ENCODE assay signal across 19 cellular contexts in genomic region chr3:53489401-53490130, GRCh38. TPM values are rescaled to one million over a fixed set of nuclear protein-coding genes. Genes with fewer than 3 reads are reported as not detected.
DNase-seq lines count a peak whose midpoint lies in the region; ATAC-seq and TF ChIP-seq lines count a peak whose summit lies in the region.
"Had no signal": no experiment of that assay in that cellular context is flagged by ENCODE, and none has a peak within 500 bp of the region (broad histone marks: within the 10 kb centered on the region; RNA-seq: fewer than 3 reads in every experiment).

No MANE protein-coding gene starts in this region.

- no peaks in the 10 kb centered on the region for H3K79me2 ChIP-seq in GM23338 (replicated peaks; ENCODE audit: insufficient read depth)

- H4K20me1 ChIP-seq in GM23338 (replicated peaks; ENCODE audit: insufficient read depth), result no peaks in the 10 kb centered on the region

- no peak overlapping the region for H3K4me2 ChIP-seq in GM23338

- H3K4me1 ChIP-seq in cardiac muscle cell (ENCODE audit: low read depth) (peaks cover 20% of the 10 kb centered on the region), right cardiac atrium (ENCODE audit: control insufficient read depth, insufficient read depth, low read length) (peaks cover 2% of the 10 kb centered on the region), GM23338 (ENCODE audit: insufficient read depth) (peaks cover 10% of the 10 kb centered on the region; the same call in 1 of the 2 replicates)
- H3K4me1 ChIP-seq: SJCRH30 had no signal

- intact Hi-C loops in right cardiac atrium (cut with DNase I), result no loop called here

- H3F3A ChIP-seq in GM23338 (replicated peaks; ENCODE audit: low read depth), result no peaks in the 10 kb centered on the region

- H3K27ac ChIP-seq in cardiac muscle cell, result peak overlapping the region; percentile 69
- H3K27ac ChIP-seq in right cardiac atrium (ENCODE audit: low read length), result no peak overlapping the region
- H3K27ac ChIP-seq in VCaP, result peak overlapping the region; percentile 51
- H3K27ac ChIP-seq in GM23338 (ENCODE audit: low read depth), result no peak overlapping the region
- H3K27ac ChIP-seq: SJCRH30 had no signal

- H3K27ac Mint-ChIP-seq in nephron (peak overlapping the region; percentile 9 to 57 (median 44)), GM23338 (no peak overlapping the region)
- H3K27ac Mint-ChIP-seq: B cell, CD14-positive monocyte, T-cell had no signal

- no peaks in the 10 kb centered on the region for H3K9me3 ChIP-seq in cardiac muscle cell (ENCODE audit: low read depth)
- H3K9me3 ChIP-seq in right cardiac atrium (ENCODE audit: control insufficient read depth, low read length), result no peaks in the 10 kb centered on the region
- H3K9me3 ChIP-seq: SJCRH30 had no signal

- H3K27me3 ChIP-seq in cardiac muscle cell, result no peaks in the 10 kb centered on the region
- no peaks in the 10 kb centered on the region for H3K27me3 ChIP-seq in right cardiac atrium (ENCODE audit: control insufficient read depth, insufficient read depth)
- H3K27me3 ChIP-seq in GM23338 (ENCODE audit: insufficient read depth), result peaks cover 33% of the 10 kb centered on the region
- H3K27me3 ChIP-seq: SJCRH30 had no signal

- DNase-seq in cardiac muscle cell (ENCODE audit: low read depth in 1 of 2, low spot score in 1 of 2) (no peak), right cardiac atrium (no peak), DMS 273 (lab: John Stamatoyannopoulos, UW; ENCODE audit: unreplicated experiment) (no peak), GM23338 (ENCODE audit: low spot score) (no peak), NCI-H2029 treated with DMSO at 0.1 percent for 48 hours (lab: John Stamatoyannopoulos, UW) (no peak)
- DNase-seq: DMS 273 treated with DMSO at 0.1 percent for 48 hours, DMS79 treated with DMSO at 0.1 percent for 48 hours, H7, IMR-90, MV-4-11, NCI-H1105 treated with DMSO at 0.1 percent for 48 hours, NCI-H187 treated with DMSO at 0.1 percent for 48 hours, NCI-H524 treated with DMSO at 0.1 percent for 48 hours, SJCRH30, T-cell had no signal

- H3K9me2 ChIP-seq in GM23338 (ENCODE audit: insufficient read depth), result peaks cover 6% of the 10 kb centered on the region; the same call in 1 of the 2 replicates

- ATAC-seq in right cardiac atrium (no peak), GM23338 (no peak)
- ATAC-seq: T-cell had no signal

- TF ChIP-seq CTCF in cardiac muscle cell (IDR thresholded peaks at IDR 0.05; ENCODE audit: low read depth, low read length) (no peak), VCaP (conservative IDR thresholded peaks at IDR 0.05) (no peak), nephron (IDR thresholded peaks at IDR 0.05; ENCODE audit: unreplicated experiment in 3 of 3) (no peak), GM23338 (conservative IDR thresholded peaks at IDR 0.05; ENCODE audit: low read depth in 2 of 2) (no peak)

- peaks cover 28% of the 10 kb centered on the region for H3K27me3 Mint-ChIP-seq in nephron (ENCODE audit: low read depth)
- peaks cover 19% of the 10 kb centered on the region for H3K27me3 Mint-ChIP-seq in GM23338 (ENCODE audit: insufficient read depth, low read depth, poor library complexity)

- H3K4me3 ChIP-seq in cardiac muscle cell (no peak overlapping the region), right cardiac atrium (ENCODE audit: low read length) (no peak overlapping the region), GM23338 (no peak overlapping the region)
- H3K4me3 ChIP-seq: SJCRH30 had no signal

- no peak overlapping the region for H2AFZ ChIP-seq in GM23338

- H3K36me3 Mint-ChIP-seq in nephron (ENCODE audit: low read depth) (no peaks in the 10 kb centered on the region), GM23338 (ENCODE audit: low read depth) (no peaks in the 10 kb centered on the region)
- H3K36me3 Mint-ChIP-seq: CD14-positive monocyte, T-cell had no signal

- no peaks in the 10 kb centered on the region for H3K9me3 Mint-ChIP-seq in nephron
- H3K9me3 Mint-ChIP-seq in GM23338, result no peaks in the 10 kb centered on the region
- H3K9me3 Mint-ChIP-seq: T-cell had no signal

- H3K4me3 Mint-ChIP-seq in nephron, result no peak overlapping the region
- no peak overlapping the region for H3K4me3 Mint-ChIP-seq in GM23338
- H3K4me3 Mint-ChIP-seq: B cell, T-cell had no signal

- 71% methylated on average over 4 of the region's 4 CpGs for WGBS in right cardiac atrium

- H3K4me1 Mint-ChIP-seq in nephron (peaks cover 33% of the 10 kb centered on the region), GM23338 (peaks cover 12% of the 10 kb centered on the region; the same call in 2 of the 3 replicates)

- no peaks in the 10 kb centered on the region for H3K36me3 ChIP-seq in cardiac muscle cell
- H3K36me3 ChIP-seq in GM23338 (ENCODE audit: insufficient read depth), result no peaks in the 10 kb centered on the region
- H3K36me3 ChIP-seq: SJCRH30 had no signal

TF ChIP-seq in GM23338, 12 proteins besides CTCF, POLR2A, EP300 and RAD21 (continues in another document):
- no peak for TF ChIP-seq EZH2phosphoT487 (IDR thresholded peaks at IDR 0.05; ENCODE audit: unreplicated experiment)
- TF ChIP-seq, protein P1, sequence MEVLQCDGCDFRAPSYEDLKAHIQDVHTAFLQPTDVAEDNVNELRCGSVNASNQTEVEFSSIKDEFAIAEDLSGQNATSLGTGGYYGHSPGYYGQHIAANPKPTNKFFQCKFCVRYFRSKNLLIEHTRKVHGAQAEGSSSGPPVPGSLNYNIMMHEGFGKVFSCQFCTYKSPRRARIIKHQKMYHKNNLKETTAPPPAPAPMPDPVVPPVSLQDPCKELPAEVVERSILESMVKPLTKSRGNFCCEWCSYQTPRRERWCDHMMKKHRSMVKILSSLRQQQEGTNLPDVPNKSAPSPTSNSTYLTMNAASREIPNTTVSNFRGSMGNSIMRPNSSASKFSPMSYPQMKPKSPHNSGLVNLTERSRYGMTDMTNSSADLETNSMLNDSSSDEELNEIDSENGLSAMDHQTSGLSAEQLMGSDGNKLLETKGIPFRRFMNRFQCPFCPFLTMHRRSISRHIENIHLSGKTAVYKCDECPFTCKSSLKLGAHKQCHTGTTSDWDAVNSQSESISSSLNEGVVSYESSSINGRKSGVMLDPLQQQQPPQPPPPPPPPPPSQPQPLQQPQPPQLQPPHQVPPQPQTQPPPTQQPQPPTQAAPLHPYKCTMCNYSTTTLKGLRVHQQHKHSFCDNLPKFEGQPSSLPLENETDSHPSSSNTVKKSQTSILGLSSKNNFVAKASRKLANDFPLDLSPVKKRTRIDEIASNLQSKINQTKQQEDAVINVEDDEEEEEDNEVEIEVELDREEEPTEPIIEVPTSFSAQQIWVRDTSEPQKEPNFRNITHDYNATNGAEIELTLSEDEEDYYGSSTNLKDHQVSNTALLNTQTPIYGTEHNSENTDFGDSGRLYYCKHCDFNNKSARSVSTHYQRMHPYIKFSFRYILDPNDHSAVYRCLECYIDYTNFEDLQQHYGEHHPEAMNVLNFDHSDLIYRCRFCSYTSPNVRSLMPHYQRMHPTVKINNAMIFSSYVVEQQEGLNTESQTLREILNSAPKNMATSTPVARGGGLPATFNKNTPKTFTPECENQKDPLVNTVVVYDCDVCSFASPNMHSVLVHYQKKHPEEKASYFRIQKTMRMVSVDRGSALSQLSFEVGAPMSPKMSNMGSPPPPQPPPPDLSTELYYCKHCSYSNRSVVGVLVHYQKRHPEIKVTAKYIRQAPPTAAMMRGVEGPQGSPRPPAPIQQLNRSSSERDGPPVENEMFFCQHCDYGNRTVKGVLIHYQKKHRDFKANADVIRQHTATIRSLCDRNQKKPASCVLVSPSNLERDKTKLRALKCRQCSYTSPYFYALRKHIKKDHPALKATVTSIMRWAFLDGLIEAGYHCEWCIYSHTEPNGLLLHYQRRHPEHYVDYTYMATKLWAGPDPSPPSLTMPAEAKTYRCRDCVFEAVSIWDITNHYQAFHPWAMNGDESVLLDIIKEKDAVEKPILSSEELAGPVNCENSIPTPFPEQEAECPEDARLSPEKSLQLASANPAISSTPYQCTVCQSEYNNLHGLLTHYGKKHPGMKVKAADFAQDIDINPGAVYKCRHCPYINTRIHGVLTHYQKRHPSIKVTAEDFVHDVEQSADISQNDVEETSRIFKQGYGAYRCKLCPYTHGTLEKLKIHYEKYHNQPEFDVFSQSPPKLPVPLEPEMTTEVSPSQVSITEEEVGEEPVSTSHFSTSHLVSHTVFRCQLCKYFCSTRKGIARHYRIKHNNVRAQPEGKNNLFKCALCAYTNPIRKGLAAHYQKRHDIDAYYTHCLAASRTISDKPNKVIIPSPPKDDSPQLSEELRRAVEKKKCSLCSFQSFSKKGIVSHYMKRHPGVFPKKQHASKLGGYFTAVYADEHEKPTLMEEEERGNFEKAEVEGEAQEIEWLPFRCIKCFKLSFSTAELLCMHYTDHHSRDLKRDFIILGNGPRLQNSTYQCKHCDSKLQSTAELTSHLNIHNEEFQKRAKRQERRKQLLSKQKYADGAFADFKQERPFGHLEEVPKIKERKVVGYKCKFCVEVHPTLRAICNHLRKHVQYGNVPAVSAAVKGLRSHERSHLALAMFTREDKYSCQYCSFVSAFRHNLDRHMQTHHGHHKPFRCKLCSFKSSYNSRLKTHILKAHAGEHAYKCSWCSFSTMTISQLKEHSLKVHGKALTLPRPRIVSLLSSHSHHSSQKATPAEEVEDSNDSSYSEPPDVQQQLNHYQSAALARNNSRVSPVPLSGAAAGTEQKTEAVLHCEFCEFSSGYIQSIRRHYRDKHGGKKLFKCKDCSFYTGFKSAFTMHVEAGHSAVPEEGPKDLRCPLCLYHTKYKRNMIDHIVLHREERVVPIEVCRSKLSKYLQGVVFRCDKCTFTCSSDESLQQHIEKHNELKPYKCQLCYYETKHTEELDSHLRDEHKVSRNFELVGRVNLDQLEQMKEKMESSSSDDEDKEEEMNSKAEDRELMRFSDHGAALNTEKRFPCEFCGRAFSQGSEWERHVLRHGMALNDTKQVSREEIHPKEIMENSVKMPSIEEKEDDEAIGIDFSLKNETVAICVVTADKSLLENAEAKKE (CRISPR knock-in tag; IDR thresholded peaks at IDR 0.05), result no peak
- no peak for TF ChIP-seq JUNB (IDR thresholded peaks at IDR 0.05; ENCODE audit: unreplicated experiment)
- no peak for TF ChIP-seq STAT1 (IDR thresholded peaks at IDR 0.05; ENCODE audit: unreplicated experiment)
- no peak for TF ChIP-seq ZNF114 (CRISPR knock-in tag; IDR thresholded peaks at IDR 0.05)
- TF ChIP-seq, protein P2, sequence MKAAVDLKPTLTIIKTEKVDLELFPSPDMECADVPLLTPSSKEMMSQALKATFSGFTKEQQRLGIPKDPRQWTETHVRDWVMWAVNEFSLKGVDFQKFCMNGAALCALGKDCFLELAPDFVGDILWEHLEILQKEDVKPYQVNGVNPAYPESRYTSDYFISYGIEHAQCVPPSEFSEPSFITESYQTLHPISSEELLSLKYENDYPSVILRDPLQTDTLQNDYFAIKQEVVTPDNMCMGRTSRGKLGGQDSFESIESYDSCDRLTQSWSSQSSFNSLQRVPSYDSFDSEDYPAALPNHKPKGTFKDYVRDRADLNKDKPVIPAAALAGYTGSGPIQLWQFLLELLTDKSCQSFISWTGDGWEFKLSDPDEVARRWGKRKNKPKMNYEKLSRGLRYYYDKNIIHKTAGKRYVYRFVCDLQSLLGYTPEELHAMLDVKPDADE (IDR thresholded peaks at IDR 0.05), result no peak

RNA-seq across cellular contexts. Expression of gene CACNA1D, which starts 4.8 kb away (rescaled TPM):
- total RNA-seq in cardiac muscle cell (66.7 and 159 TPM in 2 replicates), right cardiac atrium (10 to 100 TPM in 3 of 4 donors, 1 to 10 TPM in 1; 8.5 to 11.3 (median 10.5) TPM)
- polyA plus RNA-seq in cardiac muscle cell (41.0 and 55.8 TPM in 2 replicates), right cardiac atrium (3.7 TPM), GM23338 (2016; fragmentation: Nextera tagmentation; extraction: Ambion mirVana) (0.96 and 1.8 TPM in 2 replicates)
- total RNA-seq in GM23338 (2014; rRNA removed; shearing (Covaris generic)), result 1.1 and 1.7 TPM in 2 replicates
- total RNA-seq: IMR-90, SJCRH30 had no signal

Comparison
In these comparisons a context has a peak if more than half of its experiments do, and no peak if none do; other contexts are left out.
1. H3K27ac ChIP-seq: peak in cardiac muscle cell (single experiment) and VCaP (single experiment); none in right cardiac atrium (single experiment) and GM23338 (single experiment).